ENCODE assay signal across 20 cellular contexts in the genomic region with DNA sequence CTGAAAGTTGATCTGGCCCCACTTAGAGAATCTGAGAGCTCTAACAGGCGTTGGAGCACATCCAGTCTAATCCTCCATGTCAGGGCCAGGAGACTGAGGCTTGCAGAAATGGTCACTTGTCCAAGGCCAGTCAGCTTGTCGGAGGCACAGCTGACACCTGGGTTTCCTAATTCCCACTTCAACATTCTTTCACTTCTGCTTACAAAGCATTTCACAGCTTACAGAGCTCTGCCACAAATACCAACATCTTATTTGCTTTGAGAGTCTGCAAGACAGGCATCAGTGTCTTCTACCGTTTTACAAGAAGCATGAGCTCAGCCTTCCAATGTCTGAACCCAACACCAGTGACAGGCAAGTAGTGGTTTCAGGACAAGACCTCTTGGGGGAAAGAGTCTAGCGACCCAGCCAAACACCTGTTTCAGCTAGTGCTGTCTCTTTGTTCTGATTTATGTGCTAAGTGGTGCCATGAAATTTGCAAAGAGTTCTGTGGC. TPM values are rescaled to one million over a fixed set of nuclear protein-coding genes. Genes with fewer than 3 reads are reported as not detected.
DNase-seq lines count a peak whose midpoint lies in the region; ATAC-seq and TF ChIP-seq lines count a peak whose summit lies in the region.
"Had no signal": no experiment of that assay in that cellular context is flagged by ENCODE, and none has a peak within 500 bp of the region (broad histone marks: within the 10 kb centered on the region; RNA-seq: fewer than 3 reads in every experiment).

No MANE protein-coding gene starts in this region.

- H3K4me1 ChIP-seq in BLaER1 = peaks cover 26% of the 10 kb centered on the region
- H3K4me1 ChIP-seq: right atrium auricular region had no signal

- H3K27me3 ChIP-seq in BLaER1 = no peaks in the 10 kb centered on the region
- H3K27me3 ChIP-seq: heart right ventricle, right atrium auricular region had no signal

- H3K4me1 Mint-ChIP-seq in HFFc6 (ENCODE audit: low read depth) = peaks cover 10% of the 10 kb centered on the region
- H3K4me1 Mint-ChIP-seq: neural crest cell had no signal

- TF ChIP-seq CTCF in HFFc6 (IDR thresholded peaks at IDR 0.05) = no peak

- H3K36me3 ChIP-seq in BLaER1 = no peaks in the 10 kb centered on the region

- H3K4me3 Mint-ChIP-seq in HFFc6 = no peak overlapping the region
- H3K4me3 Mint-ChIP-seq: CD4-positive, alpha-beta T cell; neural crest cell; stimulated activated naive CD8-positive, alpha-beta T cell treated with anti-CD3 and anti-CD28 coated beads, Interleukin-15, Interleukin-2, amounts not matched to agents 100 ng/mL and 50 ng/mL, for 24 hours; T-helper 2 cell treated with Interferon-gamma antibody and Interleukin-4, amounts not matched to agents 5 μg/mL and 100 μg/mL, for 36 hours had no signal

- DNase-seq in HFFc6 (no peak), NOMO-1 treated with DMSO at 0.1 percent for 48 hours (lab: John Stamatoyannopoulos, UW; ENCODE audit: unreplicated experiment) (peak; percentile 54), myocyte (ENCODE audit: low read depth) (peak; percentile 80), DMS114 treated with DMSO at 0.1 percent for 48 hours (lab: John Stamatoyannopoulos, UW; ENCODE audit: unreplicated experiment) (no peak)
- no peak for DNase-seq in activated naive CD4-positive, alpha-beta T cell treated with anti-CD3 and anti-CD28 coated beads, Interleukin-2, amount 50 U/mL, for 72 hours (ENCODE audit: low spot score in 2 of 2)
- DNase-seq: ACHN; CD4-positive, alpha-beta T cell; cerebellar nuclear complex; heart right ventricle; KBM-7; NCI-H1436 had no signal

- H3K9ac ChIP-seq in BLaER1 = no peak overlapping the region

- no peaks in the 10 kb centered on the region for H3K9me3 Mint-ChIP-seq in HFFc6
- H3K9me3 Mint-ChIP-seq in activated naive CD4-positive, alpha-beta T cell treated with anti-CD3 and anti-CD28 coated beads, Interleukin-2, amount 50 U/mL, for 72 hours = no peaks in the 10 kb centered on the region
- H3K9me3 Mint-ChIP-seq: activated T-helper 2 cell treated with anti-CD3 and anti-CD28 coated beads, Interferon-gamma antibody, Interleukin-2, Interleukin-4, amounts not matched to agents 10 μg/mL and 5 μg/mL and 100 μg/mL, durations not matched to agents 14 hours and 24 hours and 36 hours; CD4-positive, alpha-beta T cell; neural crest cell; stimulated activated naive CD8-positive, alpha-beta T cell treated with anti-CD3 and anti-CD28 coated beads, Interleukin-15, Interleukin-2, amounts not matched to agents 100 ng/mL and 50 ng/mL, for 24 hours; T-helper 2 cell treated with Interferon-gamma antibody and Interleukin-4, amounts not matched to agents 5 μg/mL and 100 μg/mL, for 36 hours had no signal

- peak overlapping the region; percentile 24; the same call in 1 of the 2 replicates for H3K4me2 ChIP-seq in BLaER1

- no peaks in the 10 kb centered on the region for H3K36me3 Mint-ChIP-seq in HFFc6 (ENCODE audit: low read depth)
- H3K36me3 Mint-ChIP-seq in activated naive CD4-positive, alpha-beta T cell treated with anti-CD3 and anti-CD28 coated beads, Interleukin-2, amount 50 U/mL, for 72 hours = no peaks in the 10 kb centered on the region

- H3K9me3 ChIP-seq in BLaER1 = no peaks in the 10 kb centered on the region
- H3K9me3 ChIP-seq: heart right ventricle, right atrium auricular region had no signal

- H3K27ac Mint-ChIP-seq in HFFc6 = peak overlapping the region; percentile 46; the same call in 1 of the 2 replicates
- H3K27ac Mint-ChIP-seq in activated naive CD4-positive, alpha-beta T cell treated with anti-CD3 and anti-CD28 coated beads, Interleukin-2, amount 50 U/mL, for 72 hours = no peak overlapping the region
- H3K27ac Mint-ChIP-seq: activated T-helper 2 cell treated with anti-CD3 and anti-CD28 coated beads, Interferon-gamma antibody, Interleukin-2, Interleukin-4, amounts not matched to agents 10 μg/mL and 5 μg/mL and 100 μg/mL, durations not matched to agents 14 hours and 24 hours and 36 hours; CD4-positive, alpha-beta T cell; stimulated activated naive CD8-positive, alpha-beta T cell treated with anti-CD3 and anti-CD28 coated beads, Interleukin-15, Interleukin-2, amounts not matched to agents 100 ng/mL and 50 ng/mL, for 24 hours; T-helper 2 cell treated with Interferon-gamma antibody and Interleukin-4, amounts not matched to agents 5 μg/mL and 100 μg/mL, for 36 hours had no signal

- H3K27me3 Mint-ChIP-seq in HFFc6 (ENCODE audit: insufficient read depth) = no peaks in the 10 kb centered on the region; the same call in none of the 2 replicates
- H3K27me3 Mint-ChIP-seq: CD4-positive, alpha-beta T cell; stimulated activated naive CD8-positive, alpha-beta T cell treated with anti-CD3 and anti-CD28 coated beads, Interleukin-15, Interleukin-2, amounts not matched to agents 100 ng/mL and 50 ng/mL, for 24 hours had no signal

- no peaks in the 10 kb centered on the region for H4K20me1 ChIP-seq in BLaER1

- H3K4me3 ChIP-seq in BLaER1 = no peak overlapping the region
- H3K4me3 ChIP-seq: heart right ventricle, right atrium auricular region had no signal

- no peak for ATAC-seq in activated naive CD4-positive, alpha-beta T cell treated with anti-CD3 and anti-CD28 coated beads, Interleukin-2, amount 50 U/mL, for 72 hours
- ATAC-seq in HG03442 (IDR thresholded peaks at IDR 0.05; ENCODE audit: unreplicated experiment) (no peak), GM18907 (IDR thresholded peaks at IDR 0.05; ENCODE audit: unreplicated experiment) (no peak)
- ATAC-seq: heart right ventricle had no signal

- H3K27ac ChIP-seq in BLaER1 = no peak overlapping the region
- H3K27ac ChIP-seq: heart right ventricle, HL-60, right atrium auricular region had no signal

RNA-seq across cellular contexts. Expression of gene ISCA2, which starts 31.8 kb away (rescaled TPM):
- total RNA-seq in HFFc6 (2021; fragmentation: NEBNext Ultra II Directional; extraction: Animal tissue kit (Norgen Biotek cat#: 25700)) = 10 to 100 TPM; 27.7 to 39.4 (median 30.5) TPM
- 14.6 and 27.0 TPM in 2 replicates for total RNA-seq in myocyte
- polyA plus RNA-seq in myocyte (2012) = 19.1 TPM
- 10 to 100 TPM; 30.7 to 34.5 TPM for total RNA-seq in activated naive CD4-positive, alpha-beta T cell treated with anti-CD3 and anti-CD28 coated beads, Interleukin-2, amount 50 U/mL, for 72 hours

RNA-seq across cellular contexts. Expression of gene NPC2, which starts 32.3 kb away (rescaled TPM):
- total RNA-seq in HFFc6 (2021; fragmentation: NEBNext Ultra II Directional; extraction: Animal tissue kit (Norgen Biotek cat#: 25700)) = 10 to 100 TPM; 69.1 to 89.9 (median 78.8) TPM
- total RNA-seq in myocyte = 658 and 898 TPM in 2 replicates
- polyA plus RNA-seq in myocyte (2012) = 421 TPM
- total RNA-seq in activated naive CD4-positive, alpha-beta T cell treated with anti-CD3 and anti-CD28 coated beads, Interleukin-2, amount 50 U/mL, for 72 hours = 10 to 100 TPM; 28.0 to 54.9 TPM

Comparison
In these comparisons a context has a peak if more than half of its experiments do, and no peak if none do; other contexts are left out.
1. DNase-seq: peak in NOMO-1 treated with DMSO at 0.1 percent for 48 hours (single experiment) and myocyte (single experiment); none in HFFc6 (single experiment), activated naive CD4-positive, alpha-beta T cell treated with anti-CD3 and anti-CD28 coated beads, Interleukin-2, amount 50 U/mL, for 72 hours (0 of 2) and DMS114 treated with DMSO at 0.1 percent for 48 hours (single experiment).